ENCODE assay signal across 1 cellular context in the genomic region with DNA sequence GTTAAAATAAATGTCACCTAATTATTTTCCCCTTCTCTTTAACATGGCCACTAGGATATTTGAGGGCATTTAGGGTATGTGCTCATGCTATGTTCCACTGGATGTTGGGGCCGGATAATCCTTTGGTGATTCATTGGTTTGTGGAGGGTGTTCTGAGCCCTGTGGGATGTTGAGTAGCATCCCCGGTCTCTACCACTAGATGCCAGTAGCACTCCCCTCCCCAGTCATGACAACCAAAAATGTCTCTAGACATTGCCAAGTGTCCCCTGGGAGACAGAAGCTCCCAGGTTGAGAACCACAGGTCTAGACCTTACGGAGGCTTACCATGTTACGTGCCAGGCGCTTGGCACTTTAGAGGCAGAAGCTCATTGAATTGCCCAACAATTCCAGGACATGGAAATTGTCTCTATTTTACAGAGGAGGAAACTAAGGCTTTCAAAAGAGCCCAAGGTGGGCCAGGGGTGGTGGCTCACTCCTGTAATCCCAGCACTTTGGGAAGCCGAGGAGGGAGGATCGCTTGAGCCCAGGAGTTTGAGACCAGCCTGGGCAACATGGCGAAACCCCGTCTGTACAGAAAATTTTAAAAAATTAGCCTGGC.
A peak's percentile ranks its signal among the peaks of the same experiment; 100 is the strongest.
TF ChIP-seq lines count a peak whose summit lies in the region.

No MANE protein-coding gene starts in this region.

TF ChIP-seq in IMR-90, 13 proteins besides CTCF, POLR2A, EP300 and RAD21 (continued from another document):
- peak; percentile 40; the same call in 1 of the 2 replicates for TF ChIP-seq MAZ (IDR thresholded peaks at IDR 0.05; ENCODE audit: borderline replicate concordance, low read depth, low read length)
- TF ChIP-seq, protein P1, sequence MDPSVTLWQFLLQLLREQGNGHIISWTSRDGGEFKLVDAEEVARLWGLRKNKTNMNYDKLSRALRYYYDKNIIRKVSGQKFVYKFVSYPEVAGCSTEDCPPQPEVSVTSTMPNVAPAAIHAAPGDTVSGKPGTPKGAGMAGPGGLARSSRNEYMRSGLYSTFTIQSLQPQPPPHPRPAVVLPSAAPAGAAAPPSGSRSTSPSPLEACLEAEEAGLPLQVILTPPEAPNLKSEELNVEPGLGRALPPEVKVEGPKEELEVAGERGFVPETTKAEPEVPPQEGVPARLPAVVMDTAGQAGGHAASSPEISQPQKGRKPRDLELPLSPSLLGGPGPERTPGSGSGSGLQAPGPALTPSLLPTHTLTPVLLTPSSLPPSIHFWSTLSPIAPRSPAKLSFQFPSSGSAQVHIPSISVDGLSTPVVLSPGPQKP (IDR thresholded peaks at IDR 0.05; ENCODE audit: borderline replicate concordance, low read depth, low read length): no peak
